ENCODE assay signal across 8 cellular contexts in genomic region chr19:18282788-18283141, GRCh38. TPM values are rescaled to one million over a fixed set of nuclear protein-coding genes. Genes with fewer than 3 reads are reported as not detected.
DNase-seq lines count a peak whose midpoint lies in the region; ATAC-seq, FAIRE-seq and TF ChIP-seq lines count a peak whose summit lies in the region.

No MANE protein-coding gene starts in this region.

- H3K4me3 ChIP-seq in DND-41 (ENCODE audit: low read depth in 1 of 2, low read length in 2 of 2) (peak overlapping the region in 1 of 2 experiments; percentile 51; a peak in 2 of 4 replicates), Peyer's patch (peak overlapping the region in 2 of 4 donors; percentile 46 to 67), duodenal mucosa (ENCODE audit: low read depth in 1 of 2, low read length in 2 of 2) (peak overlapping the region; percentile 55 to 67), ovary (peak overlapping the region; percentile 47)

- no peaks in the 10 kb centered on the region for H3K27me3 ChIP-seq in DND-41 (ENCODE audit: insufficient read depth, low read length, poor library complexity)
- no peaks in the 10 kb centered on the region for H3K27me3 ChIP-seq in Peyer's patch
- H3K27me3 ChIP-seq in duodenal mucosa (ENCODE audit: control insufficient read depth in 1 of 2, insufficient read depth in 2 of 2, low read length in 2 of 2), result no peaks in the 10 kb centered on the region
- H3K27me3 ChIP-seq in ovary, result no peaks in the 10 kb centered on the region

- no peaks in the 10 kb centered on the region for H3K9me3 ChIP-seq in DND-41 (ENCODE audit: insufficient read depth, low read length, severe bottlenecking)
- no peaks in the 10 kb centered on the region for H3K9me3 ChIP-seq in Peyer's patch
- H3K9me3 ChIP-seq in duodenal mucosa (ENCODE audit: control insufficient read depth in 1 of 2, low read length in 2 of 2), result no peaks in the 10 kb centered on the region
- H3K9me3 ChIP-seq in ovary, result no peaks in the 10 kb centered on the region

- no peak for FAIRE-seq in D721Med (lab: Jason Lieb, UNC)

- H2AFZ ChIP-seq in DND-41 (ENCODE audit: low read depth, low read length), result no peak overlapping the region

- TF ChIP-seq CTCF in DND-41 (IDR thresholded peaks at IDR 0.05; ENCODE audit: borderline replicate concordance, extremely low read depth, low read length, poor library complexity, severe bottlenecking), result no peak
- no peak for TF ChIP-seq CTCF in Peyer's patch (IDR thresholded peaks at IDR 0.05)
- no peak for TF ChIP-seq CTCF in ovary (IDR thresholded peaks at IDR 0.05)
- TF ChIP-seq CTCF in D721Med (IDR thresholded peaks at IDR 0.05; ENCODE audit: insufficient read depth, missing control alignments), result no peak

- H3K36me3 ChIP-seq in DND-41 (ENCODE audit: insufficient read depth, low read length) (peaks cover 20% of the 10 kb centered on the region), Peyer's patch (peaks cover 0 to 19% (median 0%) of the 10 kb centered on the region in 3 donors), duodenal mucosa (ENCODE audit: control insufficient read depth in 1 of 2, insufficient read depth in 2 of 2, low read length in 2 of 2) (peaks cover 12 to 13% of the 10 kb centered on the region in 2 donors), ovary (no peaks in the 10 kb centered on the region)

- H3K9ac ChIP-seq in DND-41 (ENCODE audit: low read depth, low read length) (peak overlapping the region; percentile 75), duodenal mucosa (ENCODE audit: low read depth in 1 of 2, low read length in 2 of 2) (peak overlapping the region; percentile 93 to 99)

- TF ChIP-seq POLR2A in Peyer's patch (IDR thresholded peaks at IDR 0.05), result peak; percentile 56 to 64
- TF ChIP-seq POLR2A in ovary (IDR thresholded peaks at IDR 0.05), result no peak

- DNase-seq in DND-41, result peak; percentile 26
- DNase-seq in Peyer's patch, result peak in 2 of 3 donors; percentile 77 to 85
- peak in 2 of 5 donors; percentile 59 to 61 for DNase-seq in ovary
- no peak for DNase-seq in DMS153 (lab: John Stamatoyannopoulos, UW)
- no peak for DNase-seq in NAMALWA (ENCODE audit: low spot score)
- DNase-seq in NCI-H2227 treated with DMSO at 0.1 percent for 48 hours (lab: John Stamatoyannopoulos, UW), result no peak
- no peak for DNase-seq in D721Med (ENCODE audit: insufficient read length, low spot score)

- 41 to 55% (median 50%) methylated on average over 4 of the region's 4 CpGs for WGBS in ovary, 3 donors

- H3K27ac ChIP-seq in DND-41 (ENCODE audit: low read length) (peak overlapping the region; percentile 89), Peyer's patch (peak overlapping the region; percentile 94 to 100 (median 100)), duodenal mucosa (ENCODE audit: low read depth, low read length) (peak overlapping the region; percentile 100), ovary (peak overlapping the region; percentile 96 to 100)

- H4K20me1 ChIP-seq in DND-41 (ENCODE audit: insufficient read depth, low read length), result peaks cover 19% of the 10 kb centered on the region

- intact Hi-C loops in ovary (cut with DNase I), result no loop called here

- no peak for ATAC-seq in DND-41 (ENCODE audit: insufficient read depth, low read depth)

- peak overlapping the region; percentile 62 for H3K4me2 ChIP-seq in DND-41 (ENCODE audit: insufficient read depth, low read length)

- H3K79me2 ChIP-seq in DND-41 (ENCODE audit: insufficient read depth, low read length), result peaks cover 35% of the 10 kb centered on the region

- no peak for TF ChIP-seq EP300 in ovary (IDR thresholded peaks at IDR 0.05)

- H3K4me1 ChIP-seq in DND-41 (ENCODE audit: insufficient read depth, low read length), result peaks cover 29% of the 10 kb centered on the region
- peaks cover 12 to 41% (median 14%) of the 10 kb centered on the region in 4 donors for H3K4me1 ChIP-seq in Peyer's patch
- peaks cover 33 to 39% of the 10 kb centered on the region in 2 donors for H3K4me1 ChIP-seq in duodenal mucosa (ENCODE audit: control insufficient read depth in 1 of 2, insufficient read depth in 2 of 2, low read length in 2 of 2)
- H3K4me1 ChIP-seq in ovary (ENCODE audit: insufficient read depth), result peaks cover 20% of the 10 kb centered on the region

RNA-seq across cellular contexts. Expression of gene JUND, which starts 1.3 kb away (rescaled TPM):
- 100 to 1,000 TPM; 629 to 753 (median 680) TPM for total RNA-seq in Peyer's patch
- total RNA-seq in ovary, result 1,000 to 10,000 TPM in 2 of 7 donors, 100 to 1,000 TPM in 5; 163 to 1,260 (median 581) TPM
- 100 to 1,000 TPM in 1 of 2 donors, 10 to 100 TPM in 1; 95.2 to 301 TPM for polyA plus RNA-seq in ovary

RNA-seq across cellular contexts. Expression of gene IQCN, which starts 8.5 kb away (rescaled TPM):
- total RNA-seq in Peyer's patch (10 to 100 TPM in 2 of 4 donors, 1 to 10 TPM in 2; 7.4 to 40.2 (median 17.0) TPM), ovary (10 to 100 TPM in 5 of 7 donors, 1 to 10 TPM in 2; 6.0 to 18.4 (median 11.7) TPM)
- 1 to 10 TPM; 2.5 to 9.3 TPM for polyA plus RNA-seq in ovary

RNA-seq across cellular contexts. Expression of gene LSM4, which starts 40.1 kb away (rescaled TPM):
- total RNA-seq in Peyer's patch (100 to 1,000 TPM; 102 to 193 (median 178) TPM), ovary (100 to 1,000 TPM in 1 of 7 donors, 10 to 100 TPM in 6; 45.0 to 121 (median 77.3) TPM)
- 10 to 100 TPM; 38.3 to 66.0 TPM for polyA plus RNA-seq in ovary

RNA-seq across cellular contexts. Expression of gene PDE4C, which starts 56.5 kb away (rescaled TPM):
- 1 to 10 TPM in 3 of 4 donors, not detected in 1; 3.9 to 8.3 (median 8.3) TPM for total RNA-seq in Peyer's patch
- total RNA-seq in ovary, result 1 to 10 TPM in 4 of 7 donors, under 1 TPM in 2, not detected in 1; 0.57 to 1.7 (median 1.1) TPM
- polyA plus RNA-seq in ovary, result under 1 TPM; 0.50 to 0.67 TPM

RNA-seq across cellular contexts. Expression of gene PGPEP1, which starts 57.6 kb away (rescaled TPM):
- total RNA-seq in Peyer's patch (100 to 1,000 TPM in 1 of 4 donors, 10 to 100 TPM in 3; 45.4 to 138 (median 89.2) TPM), ovary (10 to 100 TPM in 6 of 7 donors, 1 to 10 TPM in 1; 9.3 to 64.5 (median 50.3) TPM)
- polyA plus RNA-seq in ovary, result 10 to 100 TPM; 13.8 to 16.9 TPM

Comparison
In these comparisons a context has a peak if more than half of its experiments do, and no peak if none do; other contexts are left out.
1. DNase-seq: peak in DND-41 (single experiment) and Peyer's patch (2 of 3); none in DMS153 (single experiment), NAMALWA (single experiment), NCI-H2227 treated with DMSO at 0.1 percent for 48 hours (single experiment) and D721Med (single experiment).
2. Peak in every context shown above with its lines, with median percentiles within 50 percentile points of each other: H3K27ac ChIP-seq.